ENCODE assay signal across 8 cellular contexts in the genomic region with DNA sequence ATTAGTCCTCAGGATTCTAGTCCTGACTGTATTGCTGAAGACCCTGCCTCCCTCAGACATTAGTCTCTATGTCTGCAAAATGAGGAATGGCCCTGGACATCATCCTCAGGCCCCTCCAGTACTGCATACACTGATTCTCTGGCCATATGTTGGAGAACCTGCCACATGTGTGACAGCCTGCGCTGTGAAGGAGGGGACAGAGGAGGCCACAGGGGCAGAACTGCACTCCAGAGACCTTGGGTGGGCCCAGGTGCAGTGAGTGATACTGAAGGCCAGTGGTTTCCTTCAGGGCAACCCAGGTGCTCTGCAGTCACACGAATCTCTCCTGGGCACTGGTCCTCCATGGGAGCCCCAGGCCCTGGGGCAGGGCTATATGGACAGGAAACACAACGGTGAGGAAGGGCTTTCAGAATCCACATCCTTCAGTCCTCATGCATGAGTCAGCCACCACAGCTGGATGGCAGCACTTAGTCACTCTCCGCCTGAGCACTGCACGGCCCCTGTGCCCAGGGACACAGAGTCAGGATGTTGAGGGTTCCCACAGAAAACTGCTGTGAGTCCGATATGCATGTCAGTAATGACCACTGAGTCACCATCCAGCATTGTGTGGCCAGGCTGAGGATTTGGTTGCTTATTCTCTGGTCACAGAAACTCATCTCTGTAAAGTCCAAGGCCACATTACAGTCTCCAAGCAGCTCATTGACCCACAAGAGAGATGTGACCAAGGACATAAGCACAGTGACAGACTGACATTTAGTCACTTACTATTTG. TPM values are rescaled to one million over a fixed set of nuclear protein-coding genes. Genes with fewer than 3 reads are reported as not detected.
DNase-seq lines count a peak whose midpoint lies in the region; ATAC-seq, FAIRE-seq and TF ChIP-seq lines count a peak whose summit lies in the region.

No MANE protein-coding gene starts in this region.

- H3K36me3 ChIP-seq in Loucy (ENCODE audit: insufficient read depth, low read length) (no peaks in the 10 kb centered on the region), K562 (ENCODE audit: control insufficient read depth, insufficient read depth, low read length) (no peaks in the 10 kb centered on the region), mesodermal cell (ENCODE audit: control insufficient read depth, insufficient read depth, low read length) (no peaks in the 10 kb centered on the region), tibial nerve (peaks cover 0 to 3% (median 0%) of the 10 kb centered on the region in 3 donors)

- no peak for TF ChIP-seq POLR2A in A549 (IDR thresholded peaks at IDR 0.05; ENCODE audit: low read length)
- no peak for TF ChIP-seq POLR2A in K562 (conservative IDR thresholded peaks at IDR 0.05)
- TF ChIP-seq POLR2A in tibial nerve (IDR thresholded peaks at IDR 0.05), result no peak

- CTCF ChIA-PET in A549 (lab: Yijun Ruan, JAX), result interaction anchor here (0.6 to 1.5 kb wide), 8 partner anchors 11 to 175 kb away, joined by 3 to 5 read pairs (median 3); no protein-coding TSS in a partner anchor
- CTCF ChIA-PET in K562 (lab: Yijun Ruan, JAX; ENCODE audit: low intra/inter-chr PET ratio), result no interaction called here

- DNase-seq in A549 (ENCODE audit: low read depth in 1 of 2, low spot score in 1 of 2), result peak; percentile 82 to 89
- DNase-seq in K562 (ENCODE audit: extremely low read depth in 1 of 4, low spot score in 3 of 4), result peak in 2 of 4 experiments; percentile 14 to 18
- DNase-seq in NCI-H2227 (lab: John Stamatoyannopoulos, UW; ENCODE audit: unreplicated experiment), result no peak
- no peak for DNase-seq in tibial nerve (ENCODE audit: low spot score in 2 of 2)

- TF ChIP-seq RAD21 in A549 (conservative IDR thresholded peaks at IDR 0.05 in 1 of 2, IDR thresholded peaks at IDR 0.05 in 1 of 2), result peak; percentile 78 to 80
- TF ChIP-seq RAD21 in K562 (CRISPR knock-in tag; conservative IDR thresholded peaks at IDR 0.05 in 1 of 2, IDR thresholded peaks at IDR 0.05 in 1 of 2), result peak; percentile 52 to 64

- H3K4me3 ChIP-seq in A549 (no peak overlapping the region), Loucy (ENCODE audit: low read length, poor library complexity, severe bottlenecking) (no peak overlapping the region), K562 (no peak overlapping the region), mesodermal cell (ENCODE audit: extremely low read depth, insufficient read depth, low read length, poor library complexity, severe bottlenecking) (no peak overlapping the region), tibial nerve (no peak overlapping the region)

- H2AFZ ChIP-seq in Loucy (ENCODE audit: low read length) (no peak overlapping the region), K562 (ENCODE audit: low read depth, low read length) (no peak overlapping the region)

- no peaks in the 10 kb centered on the region for H3K9me3 ChIP-seq in A549
- no peaks in the 10 kb centered on the region for H3K9me3 ChIP-seq in Loucy (ENCODE audit: insufficient read depth, low read depth, low read length)
- no peaks in the 10 kb centered on the region for H3K9me3 ChIP-seq in K562 (replicated peaks; ENCODE audit: control insufficient read depth, insufficient read depth, low read depth, low read length)
- peaks cover 6% of the 10 kb centered on the region for H3K9me3 ChIP-seq in mesodermal cell (ENCODE audit: control insufficient read depth, low read length)
- no peaks in the 10 kb centered on the region for H3K9me3 ChIP-seq in tibial nerve

- ATAC-seq in A549, result peak; percentile 98
- peak; percentile 86 for ATAC-seq in GM18870 (IDR thresholded peaks at IDR 0.05; ENCODE audit: unreplicated experiment)
- ATAC-seq in K562, result peak; percentile 81
- no peak for ATAC-seq in GM21515 (IDR thresholded peaks at IDR 0.05; ENCODE audit: unreplicated experiment)

- TF ChIP-seq CTCF in A549 (IDR thresholded peaks at IDR 0.05) (peak; percentile 53), Loucy (conservative IDR thresholded peaks at IDR 0.05; ENCODE audit: low read length) (peak; percentile 65), K562 (IDR thresholded peaks at IDR 0.05 in 2 of 3, conservative IDR thresholded peaks at IDR 0.05 in 1 of 3; ENCODE audit: insufficient read depth in 2 of 3, low read depth in 1 of 3, low read length in 3 of 3) (peak in 2 of 3 experiments; percentile 35 to 42; a peak in 4 of 6 replicates), tibial nerve (IDR thresholded peaks at IDR 0.05) (peak in 2 of 5 experiments; percentile 26 to 39)

- H3K79me2 ChIP-seq in Loucy (ENCODE audit: insufficient read depth, low read length), result no peaks in the 10 kb centered on the region
- H3K79me2 ChIP-seq in K562 (ENCODE audit: control insufficient read depth, insufficient read depth, low read length), result no peaks in the 10 kb centered on the region

- 19% methylated on average over 6 of the region's 6 CpGs for WGBS in A549 (ENCODE audit: missing lambda C conversion rate)
- 4% methylated on average over 6 of the region's 6 CpGs for WGBS in K562 (ENCODE audit: insufficient coverage, low coverage, missing lambda C conversion rate)
- 38 to 48% methylated on average over 5 to 6 of the region's 6 CpGs for WGBS in mesodermal cell (ENCODE audit: insufficient coverage in 2 of 2), 2 experiments
- 74 to 76% methylated on average over 5 to 6 of the region's 6 CpGs for WGBS in tibial nerve, 2 donors

- H3K4me2 ChIP-seq in A549 (peak overlapping the region; percentile 64), Loucy (ENCODE audit: low read depth, low read length, poor library complexity, severe bottlenecking) (no peak overlapping the region), K562 (ENCODE audit: insufficient read depth, low read length) (no peak overlapping the region)

- in situ Hi-C loops in K562 (cut with MboI), result no loop called here

- H3K9me2 ChIP-seq in Loucy (replicated peaks; ENCODE audit: low read depth, low read length), result no peaks in the 10 kb centered on the region

- FAIRE-seq in A549 (lab: Jason Lieb, UNC) (peak; percentile 23), K562 (lab: Jason Lieb, UNC) (no peak)

- H3F3A ChIP-seq in Loucy (ENCODE audit: low read depth), result no peaks in the 10 kb centered on the region

- peaks cover 11% of the 10 kb centered on the region for H4K20me1 ChIP-seq in Loucy (ENCODE audit: insufficient read depth, low read length, poor library complexity, severe bottlenecking)
- no peaks in the 10 kb centered on the region for H4K20me1 ChIP-seq in K562 (replicated peaks; ENCODE audit: control insufficient read depth, insufficient read depth, low read length)

- no TSS peak for BruUV-seq in K562 (replicated peaks; lab: Mats Ljungman, UMichigan)

- H3K27me3 ChIP-seq in Loucy (ENCODE audit: insufficient read depth, low read length, poor library complexity, severe bottlenecking) (peaks cover 31% of the 10 kb centered on the region), K562 (ENCODE audit: control insufficient read depth in 2 of 2, insufficient read depth in 2 of 2, low read length in 2 of 2) (peaks cover 2 to 15% of the 10 kb centered on the region in 2 experiments; a peak in 1 of 5 replicates), tibial nerve (no peaks in the 10 kb centered on the region)

- H3K27ac ChIP-seq in A549 (peak overlapping the region; percentile 69 to 88), K562 (ENCODE audit: extremely low read depth, low read depth, low read length) (no peak overlapping the region), mesodermal cell (ENCODE audit: low read depth, low read length, severe bottlenecking) (peak overlapping the region; percentile 79), tibial nerve (no peak overlapping the region)

- H3K4me1 ChIP-seq in A549, result peaks cover 29% of the 10 kb centered on the region
- peaks cover 12% of the 10 kb centered on the region for H3K4me1 ChIP-seq in Loucy (ENCODE audit: insufficient read depth, low read length, poor library complexity, severe bottlenecking)
- H3K4me1 ChIP-seq in K562 (replicated peaks in 1 of 2; ENCODE audit: control insufficient read depth in 2 of 2, insufficient read depth in 2 of 2, low read length in 2 of 2), result no peaks in the 10 kb centered on the region
- H3K4me1 ChIP-seq in mesodermal cell (ENCODE audit: control insufficient read depth, insufficient read depth, low read length, poor library complexity, severe bottlenecking), result peaks cover 26% of the 10 kb centered on the region
- peaks cover 0 to 18% (median 0%) of the 10 kb centered on the region in 4 donors for H3K4me1 ChIP-seq in tibial nerve

- H3K9me1 ChIP-seq in K562 (ENCODE audit: control insufficient read depth, insufficient read depth, low read length), result no peaks in the 10 kb centered on the region

- POLR2A ChIA-PET in A549 (lab: Yijun Ruan, JAX), result no interaction called here
- POLR2A ChIA-PET in K562 (lab: Yijun Ruan, JAX), result no interaction called here

- no peak for TF ChIP-seq EP300 in A549 (IDR thresholded peaks at IDR 0.05)
- TF ChIP-seq EP300 in K562 (IDR thresholded peaks at IDR 0.05; ENCODE audit: low read length), result no peak
- no peak for TF ChIP-seq EP300 in tibial nerve (IDR thresholded peaks at IDR 0.05)

- no peak overlapping the region for H3K9ac ChIP-seq in Loucy (ENCODE audit: low read depth, low read length, poor library complexity, severe bottlenecking)
- no peak overlapping the region for H3K9ac ChIP-seq in K562 (ENCODE audit: insufficient read depth in 1 of 2, low read depth in 2 of 2, low read length in 2 of 2)

- intact Hi-C loops in K562 (cut with micrococcal nuclease), result no loop called here

RNA-seq across cellular contexts. Expression of a gene that starts 39.7 kb away (rescaled TPM):
- polyA plus RNA-seq in A549 (2011; rRNA removed), result 21.4 and 22.3 TPM in 2 replicates
- polyA plus RNA-seq in A549 (2012; cell fraction: cytosol; rRNA removed), result 28.5 and 35.1 TPM in 2 replicates
- 90.0 and 116 TPM in 2 replicates for polyA plus RNA-seq in A549 (2012; cell fraction: nucleus; rRNA removed)
- 19.7 to 23.5 TPM (median 20.1 TPM) in 3 replicates for polyA plus RNA-seq in A549 (2017; fragmentation: RNase III; extraction: RNeasy Plus Mini Kit Qiagen cat#74134 plus additional on column Dnase treatment)
- polyA minus RNA-seq in A549 (2011; rRNA and poly(A)+ RNA removed), result 74.2 and 74.4 TPM in 2 replicates
- total RNA-seq in K562 (2011; cell fraction: chromatin; rRNA removed; ENCODE audit: low replicate concordance), result not detected in 2 replicates
- total RNA-seq in K562 (2011; cell fraction: nucleolus; rRNA removed), result not detected in 2 replicates
- not detected in 2 replicates for total RNA-seq in K562 (2011; cell fraction: nucleoplasm; rRNA removed)
- total RNA-seq in K562 (2014; rRNA removed), result not detected in 2 replicates
- total RNA-seq in K562 (2014; rRNA removed; fragmentation: Illumina TruSeq; extraction: Trizol), result not detected in 2 replicates
- total RNA-seq in K562 (2015; rRNA removed; fragmentation: Illumina TruSeq; extraction: Trizol), result not detected in 2 replicates
- not detected in 2 replicates for total RNA-seq in K562 (2021)
- polyA plus RNA-seq in K562 (2011; rRNA removed), result not detected in 2 replicates
- polyA plus RNA-seq in K562 (2011; cell fraction: cytosol; rRNA removed), result not detected in 2 replicates
- 0.17 TPM in 1 of 2 replicates, not detected in the other for polyA plus RNA-seq in K562 (2011; cell fraction: nucleus; rRNA removed)
- not detected in 2 replicates for polyA plus RNA-seq in K562 (2012)
- not detected in 2 replicates for polyA plus RNA-seq in K562 (2014; fragmentation: Illumina TruSeq; extraction: Trizol)
- polyA plus RNA-seq in K562 (2014; fragmentation: Nextera tagmentation; extraction: Ambion mirVana), result not detected
- polyA plus RNA-seq in K562 (2014; rRNA removed), result not detected in 2 replicates
- 0.63 TPM in 1 of 2 replicates, not detected in the other for polyA minus RNA-seq in K562 (2011; rRNA and poly(A)+ RNA removed)
- polyA minus RNA-seq in K562 (2011; cell fraction: cytosol; rRNA and poly(A)+ RNA removed), result not detected in 2 replicates
- not detected in 2 replicates for polyA minus RNA-seq in K562 (2011; cell fraction: nucleus; rRNA and poly(A)+ RNA removed)
- 11.3 TPM for polyA plus RNA-seq in mesodermal cell (2013, experiment 1 of 2)
- 7.1 TPM for polyA plus RNA-seq in mesodermal cell (2013, experiment 2 of 2)
- 10 to 100 TPM; 30.8 to 54.6 (median 36.7) TPM for total RNA-seq in tibial nerve

Comparison
In these comparisons a context has a peak if more than half of its experiments do, and no peak if none do; other contexts are left out.
1. DNase-seq: peak in A549 (2 of 2); none in NCI-H2227 (single experiment) and tibial nerve (0 of 2).
2. H3K27ac ChIP-seq: peak in A549 (2 of 2) and mesodermal cell (single experiment); none in K562 (single experiment) and tibial nerve (0 of 4).
3. RNA of a gene that starts 39.7 kb away (total RNA-seq): 30.8 to 54.6 TPM in tibial nerve; not detected in K562; every median in the first group is over 10 times any median in the second.